9 cellular contexts compared by ENCODE assay signal in the genomic region with DNA sequence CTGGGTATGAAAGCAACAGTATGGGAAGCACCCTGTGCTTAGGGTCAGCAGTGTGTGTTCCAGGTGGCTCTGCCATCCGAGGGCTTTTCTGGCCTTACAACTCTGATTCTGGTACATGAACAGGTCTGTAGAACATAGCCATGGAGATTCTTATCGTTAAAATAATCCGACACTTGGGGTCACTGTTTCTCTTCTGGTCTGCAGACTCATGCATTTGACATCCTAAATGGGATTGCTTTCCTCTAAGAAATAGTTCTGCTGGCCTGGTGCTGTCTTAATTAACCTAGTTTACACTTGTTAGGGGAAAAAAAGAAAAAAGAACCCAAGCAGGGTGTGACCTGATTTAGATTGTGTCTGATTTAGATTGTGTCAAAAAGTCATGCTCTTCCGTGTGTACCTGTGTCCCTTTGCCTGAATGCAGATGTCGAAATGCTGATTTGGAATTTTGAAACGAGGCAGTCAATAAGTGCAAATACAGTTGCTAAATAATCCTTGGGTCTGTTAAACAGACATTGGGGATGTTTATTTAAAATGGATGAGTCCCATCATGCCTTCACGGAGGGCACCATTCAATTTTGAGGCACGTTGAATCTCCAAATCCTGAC. TPM values are rescaled to one million over a fixed set of nuclear protein-coding genes. Genes with fewer than 3 reads are reported as not detected.
DNase-seq lines count a peak whose midpoint lies in the region; ATAC-seq and TF ChIP-seq lines count a peak whose summit lies in the region.
"Had no signal": no experiment of that assay in that cellular context is flagged by ENCODE, and none has a peak within 500 bp of the region (broad histone marks: within the 10 kb centered on the region; RNA-seq: fewer than 3 reads in every experiment).

No MANE protein-coding gene starts in this region.

- peak; percentile 22 for TF ChIP-seq CTCF in GM12864 (IDR thresholded peaks at IDR 0.05; ENCODE audit: low read depth, low read length, missing control alignments)
- peak; percentile 60 to 64 for TF ChIP-seq CTCF in mammary epithelial cell (conservative IDR thresholded peaks at IDR 0.05 in 1 of 2, IDR thresholded peaks at IDR 0.05 in 1 of 2; ENCODE audit: extremely low read depth in 1 of 2, insufficient read depth in 1 of 2, low read depth in 1 of 2, low read length in 2 of 2)
- peak; percentile 27 to 49 (median 45) for TF ChIP-seq CTCF in right lobe of liver (IDR thresholded peaks at IDR 0.05)
- no peak for TF ChIP-seq CTCF in omental fat pad (IDR thresholded peaks at IDR 0.05)

- TF ChIP-seq POLR2A in right lobe of liver (IDR thresholded peaks at IDR 0.05), result peak; percentile 56

- in situ Hi-C loops in mammary epithelial cell (cut with MboI; ENCODE audit: low sequenced_read_pairs in 2 of 2), result loop anchor here (10.0 to 25.0 kb wide), 3 partner anchors 278 to 1136 kb away; no protein-coding TSS in a partner anchor

- WGBS in mammary epithelial cell (ENCODE audit: low coverage, missing lambda C conversion rate), result 28% methylated on average over 8 of the region's 8 CpGs
- 16% methylated on average over 8 of the region's 8 CpGs for WGBS in right lobe of liver (ENCODE audit: insufficient coverage, low coverage, low lambda C conversion rate, missing lambda C conversion rate)

- no peak overlapping the region for H3K4me3 ChIP-seq in GM12864 (ENCODE audit: low read depth, low read length)
- H3K4me3 ChIP-seq in mammary epithelial cell (replicated peaks in 1 of 3; ENCODE audit: insufficient read depth in 1 of 3, low read depth in 2 of 3, low read length in 3 of 3), result no peak overlapping the region
- peak overlapping the region; percentile 34 to 48 (median 45) for H3K4me3 ChIP-seq in right lobe of liver

- no peaks in the 10 kb centered on the region for H4K20me1 ChIP-seq in mammary epithelial cell (ENCODE audit: insufficient read depth, low read length)

- CTCF ChIA-PET in mammary epithelial cell (lab: Charles Lee; ENCODE audit: low non-redundant PET), result no interaction called here

- dilution Hi-C loops in mammary epithelial cell (cut with HindIII; ENCODE audit: low sequenced_read_pairs), result no loop called here

- H3K27me3 ChIP-seq in mammary epithelial cell (ENCODE audit: insufficient read depth, low read length) (no peaks in the 10 kb centered on the region), right lobe of liver (no peaks in the 10 kb centered on the region)

- H3K4me2 ChIP-seq in mammary epithelial cell (ENCODE audit: insufficient read depth, low read depth, low read length), result no peak overlapping the region

- intact Hi-C loops in mammary epithelial cell (cut with micrococcal nuclease) (loop anchor here (1.0 to 10.0 kb wide), 8 partner anchors 126 to 1141 kb away; no protein-coding TSS in a partner anchor), right lobe of liver (cut with DNase I) (no loop called here), Right ventricle myocardium superior (cut with DNase I) (no loop called here)

- peak; percentile 74 for DNase-seq in Ammon's horn (ENCODE audit: low spot score)
- DNase-seq in GM12864 (ENCODE audit: low read depth), result no peak
- DNase-seq in NCI-H446 (lab: John Stamatoyannopoulos, UW), result peak; percentile 36 to 68
- DNase-seq in mammary epithelial cell, result peak; percentile 70
- peak in 1 of 3 donors; percentile 63 for DNase-seq in right lobe of liver
- no peak for DNase-seq in omental fat pad (ENCODE audit: low spot score)
- DNase-seq in Right ventricle myocardium superior, result no peak

- peak; percentile 22 to 61 (median 44) for ATAC-seq in right lobe of liver
- no peak for ATAC-seq in omental fat pad (ENCODE audit: low FRiP score)
- no peak for ATAC-seq in GM21381 (IDR thresholded peaks at IDR 0.05; ENCODE audit: unreplicated experiment)
- ATAC-seq in Right ventricle myocardium superior (ENCODE audit: poor library complexity), result no peak

- no peaks in the 10 kb centered on the region for H3K36me3 ChIP-seq in mammary epithelial cell (ENCODE audit: insufficient read depth, low read length)
- H3K36me3 ChIP-seq in right lobe of liver, result no peaks in the 10 kb centered on the region

- no TSS peak for BruUV-seq in mammary epithelial cell (replicated peaks; lab: Mats Ljungman, UMichigan)

- no peaks in the 10 kb centered on the region for H3K79me2 ChIP-seq in mammary epithelial cell (ENCODE audit: insufficient read depth, low read length)

- H3K4me1 ChIP-seq in mammary epithelial cell (ENCODE audit: insufficient read depth, low read length), result peaks cover 61% of the 10 kb centered on the region
- H3K4me1 ChIP-seq in right lobe of liver, result peaks cover 0 to 63% (median 11%) of the 10 kb centered on the region in 4 donors

- H2AFZ ChIP-seq in mammary epithelial cell (ENCODE audit: low read depth, low read length), result no peak overlapping the region

- no peaks in the 10 kb centered on the region for H3K9me3 ChIP-seq in mammary epithelial cell (replicated peaks; ENCODE audit: insufficient read depth, low read length)
- H3K9me3 ChIP-seq in right lobe of liver, result no peaks in the 10 kb centered on the region

- H3K27ac ChIP-seq in mammary epithelial cell (ENCODE audit: insufficient read depth, low read depth, low read length) (no peak overlapping the region), right lobe of liver (peak overlapping the region; percentile 40 to 88 (median 75))

- no peak overlapping the region for H3K9ac ChIP-seq in mammary epithelial cell (ENCODE audit: insufficient read depth, low read length)

RNA-seq across cellular contexts. Expression of a gene that starts 59.6 kb away (rescaled TPM):
- total RNA-seq in mammary epithelial cell (under 1 TPM; under 0.01 to 0.19 TPM), right lobe of liver (10 to 100 TPM; 23.9 to 99.5 (median 48.6) TPM), omental fat pad (not detected), Right ventricle myocardium superior (not detected)
- 0.76 TPM for polyA plus RNA-seq in mammary epithelial cell
- not detected for polyA minus RNA-seq in mammary epithelial cell
- polyA plus RNA-seq: IgD-negative memory B cell had no signal

Comparison
In these comparisons a context has a peak if more than half of its experiments do, and no peak if none do; other contexts are left out.
1. DNase-seq: peak in Ammon's horn (single experiment), NCI-H446 (2 of 2) and mammary epithelial cell (single experiment); none in GM12864 (single experiment), omental fat pad (single experiment) and Right ventricle myocardium superior (single experiment).
2. H3K4me3 ChIP-seq: peak in right lobe of liver (3 of 3); none in GM12864 (single experiment) and mammary epithelial cell (0 of 3).
3. CTCF ChIP-seq: peak in GM12864 (single experiment), mammary epithelial cell (2 of 2) and right lobe of liver (4 of 4); none in omental fat pad (0 of 3).
4. ATAC-seq: peak in right lobe of liver (4 of 4); none in omental fat pad (single experiment), GM21381 (single experiment) and Right ventricle myocardium superior (single experiment).
5. RNA of a gene that starts 59.6 kb away (total RNA-seq): 23.9 to 99.5 TPM in right lobe of liver; under 0.01 to 0.19 TPM in mammary epithelial cell, not detected in omental fat pad and not detected in Right ventricle myocardium superior (single experiment); every median in the first group is over 10 times any median in the second.